Comparison of ENCODE assay signal across 17 cellular contexts in the genomic region with DNA sequence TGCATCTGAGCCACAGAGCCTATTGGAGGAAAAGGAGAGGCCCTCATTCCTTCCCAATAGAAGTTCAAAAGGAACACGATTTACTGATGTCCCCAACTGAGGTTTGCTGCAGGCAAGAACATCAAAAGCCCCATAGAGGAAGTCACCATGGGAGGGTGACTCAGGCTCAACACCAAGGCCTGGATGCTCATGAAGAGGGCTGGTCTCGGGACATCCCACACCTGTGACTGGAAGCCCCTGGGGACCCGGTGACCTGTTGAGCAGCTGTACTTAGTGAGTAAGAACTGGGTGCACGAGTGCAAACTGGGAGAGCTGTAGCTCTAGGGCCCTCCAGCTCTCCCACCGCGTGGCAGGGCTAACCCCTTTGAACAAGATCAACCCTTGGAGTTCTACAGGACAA. TPM values are rescaled to one million over a fixed set of nuclear protein-coding genes. Genes with fewer than 3 reads are reported as not detected.
DNase-seq lines count a peak whose midpoint lies in the region; ATAC-seq, FAIRE-seq and TF ChIP-seq lines count a peak whose summit lies in the region.
"Had no signal": no experiment of that assay in that cellular context is flagged by ENCODE, and none has a peak within 500 bp of the region (broad histone marks: within the 10 kb centered on the region; RNA-seq: fewer than 3 reads in every experiment).

No MANE protein-coding gene starts in this region.

- H3K9me3 Mint-ChIP-seq in CD4-positive, CD25-positive, alpha-beta regulatory T cell = no peaks in the 10 kb centered on the region
- H3K9me3 Mint-ChIP-seq: nephron, WTC11 had no signal

- H3K9me3 ChIP-seq in CD4-positive, CD25-positive, alpha-beta regulatory T cell (ENCODE audit: control insufficient read depth in 2 of 2, low read length in 2 of 2) = no peaks in the 10 kb centered on the region
- H3K9me3 ChIP-seq: heart right ventricle had no signal

- no peak overlapping the region for H3K4me3 Mint-ChIP-seq in CD4-positive, CD25-positive, alpha-beta regulatory T cell
- H3K4me3 Mint-ChIP-seq: nephron, WTC11 had no signal

- DNase-seq in CD4-positive, CD25-positive, alpha-beta regulatory T cell = peak in 1 of 3 donors; percentile 12
- DNase-seq in GM12891 (ENCODE audit: insufficient read length, low spot score) = no peak
- DNase-seq in SW480 (ENCODE audit: low spot score) = peak; percentile 49
- DNase-seq in amygdala (lab: John Stamatoyannopoulos, UW) = no peak
- no peak for DNase-seq in NCI-H82 (lab: John Stamatoyannopoulos, UW)
- DNase-seq: activated effector memory CD4-positive, alpha-beta T cell treated with Interleukin-2 at 50 U/mL for 16 hours; HCEC 1CT; heart right ventricle; NCI-H2081 treated with DMSO at 0.1 percent for 48 hours; NK-92 treated with Interleukin-12 subunit alpha and Interleukin-12 subunit beta, amount 100 ng/mL, for 24 hours had no signal

- peak; percentile 42 to 50 for ATAC-seq in CD4-positive, CD25-positive, alpha-beta regulatory T cell (ENCODE audit: low read depth in 2 of 2)
- ATAC-seq in HG02610 (IDR thresholded peaks at IDR 0.05; ENCODE audit: unreplicated experiment) (peak; percentile 93), HG03139 (IDR thresholded peaks at IDR 0.05; ENCODE audit: unreplicated experiment) (no peak), GM21737 (IDR thresholded peaks at IDR 0.05; ENCODE audit: unreplicated experiment) (no peak)
- ATAC-seq: heart right ventricle, sciatic nerve, WTC11 had no signal

- no peaks in the 10 kb centered on the region for H3K36me3 ChIP-seq in CD4-positive, CD25-positive, alpha-beta regulatory T cell (ENCODE audit: control insufficient read depth, insufficient read depth, low read length)
- H3K36me3 ChIP-seq: heart right ventricle had no signal

- H3K27ac ChIP-seq in CD4-positive, CD25-positive, alpha-beta regulatory T cell (ENCODE audit: insufficient read depth, low read length, poor library complexity, severe bottlenecking) = no peak overlapping the region
- H3K27ac ChIP-seq: epithelial cell of prostate had no signal

- TF ChIP-seq POLR2A in GM12891 (IDR thresholded peaks at IDR 0.05; ENCODE audit: low read depth, low read length) = no peak

- H3K4me3 ChIP-seq in CD4-positive, CD25-positive, alpha-beta regulatory T cell (ENCODE audit: low read depth, low read length) = no peak overlapping the region
- H3K4me3 ChIP-seq: heart right ventricle had no signal

- peaks cover 9 to 40% (median 20%) of the 10 kb centered on the region in 4 donors for H3K4me1 Mint-ChIP-seq in CD4-positive, CD25-positive, alpha-beta regulatory T cell

- H3K36me3 Mint-ChIP-seq in CD4-positive, CD25-positive, alpha-beta regulatory T cell = peaks cover 3% of the 10 kb centered on the region
- H3K36me3 Mint-ChIP-seq: WTC11 had no signal

- no peak overlapping the region for H3K27ac Mint-ChIP-seq in CD4-positive, CD25-positive, alpha-beta regulatory T cell
- H3K27ac Mint-ChIP-seq: WTC11 had no signal

- no peak for FAIRE-seq in GM12891 (lab: Jason Lieb, UNC)

- peaks cover 16% of the 10 kb centered on the region for H3K4me1 ChIP-seq in CD4-positive, CD25-positive, alpha-beta regulatory T cell (ENCODE audit: control insufficient read depth, insufficient read depth, low read length, poor library complexity, severe bottlenecking)

- no peaks in the 10 kb centered on the region for H3K27me3 ChIP-seq in CD4-positive, CD25-positive, alpha-beta regulatory T cell (ENCODE audit: control insufficient read depth, insufficient read depth, low read length)
- H3K27me3 ChIP-seq: heart right ventricle had no signal

- H3K27me3 Mint-ChIP-seq in CD4-positive, CD25-positive, alpha-beta regulatory T cell = peaks cover 4% of the 10 kb centered on the region

TF ChIP-seq in GM12891, 5 proteins besides CTCF, POLR2A, EP300 and RAD21:
- TF ChIP-seq POLR2AphosphoS5 (IDR thresholded peaks at IDR 0.05; ENCODE audit: low read depth, low read length) (no peak), SPI1 (IDR thresholded peaks at IDR 0.05; ENCODE audit: low read depth, low read length) (peak; percentile 65), POU2F2 (IDR thresholded peaks at IDR 0.05; ENCODE audit: low read depth, low read length) (peak; percentile 57; the same call in 1 of the 2 replicates), PAX5 (IDR thresholded peaks at IDR 0.05; ENCODE audit: insufficient read depth, low read length, severe bottlenecking) (no peak), TAF1 (IDR thresholded peaks at IDR 0.05; ENCODE audit: low read depth, low read length) (no peak)

RNA-seq across cellular contexts. Expression of a gene that starts 38.0 kb away (rescaled TPM):
- total RNA-seq in CD4-positive, CD25-positive, alpha-beta regulatory T cell = 14.3 TPM
- polyA plus RNA-seq in CD4-positive, CD25-positive, alpha-beta regulatory T cell = 1 to 10 TPM; 1.4 to 4.0 (median 3.3) TPM
- 26.3 TPM for polyA plus RNA-seq in GM12891 (2012; ENCODE audit: low read depth, missing spikeins)

Comparison
In these comparisons a context has a peak if more than half of its experiments do, and no peak if none do; other contexts are left out.
1. ATAC-seq: peak in CD4-positive, CD25-positive, alpha-beta regulatory T cell (2 of 2) and HG02610 (single experiment); none in HG03139 (single experiment) and GM21737 (single experiment).